Comparison of ENCODE assay signal across 19 cellular contexts in genomic region chr17:10001296-10001904, GRCh38.
"Had no signal": no experiment of that assay in that cellular context is flagged by ENCODE, and none has a peak within 500 bp of the region (broad histone marks: within the 10 kb centered on the region; RNA-seq: fewer than 3 reads in every experiment).

No MANE protein-coding gene starts in this region.

- H3K36me3 ChIP-seq: heart right ventricle had no signal

- DNase-seq: activated B cell treated with CpG ODN at 0.5 μM for 24 hours; activated CD4-positive, alpha-beta T cell treated with anti-CD3 and anti-CD28 coated beads, Interleukin-2, amount 10 ng/mL, durations not matched to agents 24 days and 14 days; activated CD8-positive, alpha-beta memory T cell treated with anti-CD3 and anti-CD28 coated beads, Interleukin-2, amount 50 U/mL, for 48 hours; activated gamma-delta T cell; activated naive CD8-positive, alpha-beta T cell treated with anti-CD3 and anti-CD28 coated beads for 36 hours; activated T-cell treated with anti-CD3 and anti-CD28 coated beads, Interleukin-2, amount 50 U/mL, for 72 hours; cortex of kidney; effector memory CD4-positive, alpha-beta T cell; heart right ventricle; natural killer cell; stimulated activated CD4-positive, alpha-beta T cell treated with anti-CD3 and anti-CD28 coated beads, Interleukin-15, amount 100 ng/mL, for 24 hours; stimulated activated CD4-positive, alpha-beta T cell treated with anti-CD3 and anti-CD28 coated beads, Interleukin-4, amount 100 ng/mL, for 1 hour; stimulated activated naive CD4-positive, alpha-beta T cell; substantia nigra; SW 1271; trophoblast cell had no signal

- FAIRE-seq: frontal cortex, islet of Langerhans had no signal

- H3K27me3 ChIP-seq: heart right ventricle had no signal

- H3K4me3 ChIP-seq: heart right ventricle, mucosa of descending colon had no signal

- ATAC-seq: activated T-cell treated with anti-CD3 and anti-CD28 coated beads, Interleukin-2, amount 50 U/mL, for 72 hours; mucosa of descending colon; natural killer cell had no signal

- H3K9me3 ChIP-seq: heart right ventricle, mucosa of descending colon had no signal
